In the genomic region with DNA sequence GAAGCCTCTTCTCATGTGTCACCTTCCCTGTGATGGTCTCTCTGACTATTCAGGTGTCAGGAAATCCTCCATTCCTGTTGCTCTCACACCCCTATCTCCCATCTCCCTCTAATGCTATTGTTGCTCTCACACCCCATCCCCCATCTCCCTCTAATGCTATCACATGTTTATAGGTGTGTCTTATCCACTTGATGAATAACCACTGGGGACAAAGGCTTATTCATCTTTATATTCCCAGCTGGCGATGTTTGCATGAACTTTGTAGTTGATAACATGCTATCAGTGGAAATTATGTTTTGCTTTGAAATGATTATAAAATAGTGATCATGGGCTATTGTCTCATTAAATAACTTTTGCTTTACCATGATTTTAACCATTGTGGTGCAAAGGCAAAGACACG, we compare ENCODE assay signal across 29 cellular contexts.
"Had no signal": no experiment of that assay in that cellular context is flagged by ENCODE, and none has a peak within 500 bp of the region (broad histone marks: within the 10 kb centered on the region; RNA-seq: fewer than 3 reads in every experiment).

No MANE protein-coding gene starts in this region.

- H3K9me3 ChIP-seq: gastrocnemius medialis, psoas muscle, sigmoid colon, stomach, thyroid gland, upper lobe of left lung, vagina had no signal

- H3K9ac ChIP-seq: neural progenitor cell, parathyroid adenoma had no signal

- DNase-seq: activated CD4-positive, alpha-beta T cell treated with anti-CD3 and anti-CD28 coated beads for 36 hours; activated CD4-positive, CD25-positive, alpha-beta regulatory T cell; activated CD8-positive, alpha-beta memory T cell treated with anti-CD3 and anti-CD28 coated beads, Interleukin-2, amount 10 ng/mL, durations not matched to agents 7 days and 5 days; activated CD8-positive, alpha-beta T cell treated with anti-CD3 and anti-CD28 coated beads, Interleukin-2, amount 10 ng/mL, durations not matched to agents 7 days and 5 days; activated effector memory CD4-positive, alpha-beta T cell treated with Interleukin-2 at 50 U/mL for 16 hours; activated naive CD4-positive, alpha-beta T cell treated with Interleukin-2 at 50 U/mL for 16 hours; anterior cingulate cortex; effector CD8-positive, alpha-beta T cell; gastrocnemius medialis; hypothalamus; immature natural killer cell; kidney; midbrain; naive thymus-derived CD8-positive, alpha-beta T cell; occipital lobe; psoas muscle; sigmoid colon; stimulated activated CD4-positive, alpha-beta T cell treated with anti-CD3 and anti-CD28 coated beads, Interleukin-1b, Interleukin-23, amount 100 ng/mL, for 48 hours; stimulated activated CD4-positive, alpha-beta T cell treated with anti-CD3 and anti-CD28 coated beads, Interleukin-4, amount 100 ng/mL, for 4 hours; stimulated activated naive B cell treated with anti-CD40 and anti-IgM and Interleukin-4, amounts not matched to agents 10 μg/mL and 1 μg/mL and 100 μg/mL, for 72 hours; stomach; thyroid gland; upper lobe of left lung had no signal

- FAIRE-seq: bronchial epithelial cell, colon, kidney had no signal

- H3K36me3 ChIP-seq: gastrocnemius medialis, neural progenitor cell, sigmoid colon, stomach, thyroid gland, upper lobe of left lung, vagina had no signal

- H3K4me1 ChIP-seq: gastrocnemius medialis, neural progenitor cell, parathyroid adenoma, psoas muscle, sigmoid colon, stomach, thyroid gland, upper lobe of left lung, vagina had no signal

- H3K27me3 ChIP-seq: gastrocnemius medialis, neural progenitor cell, sigmoid colon, stomach, thyroid gland, upper lobe of left lung, vagina had no signal

- H3K4me3 ChIP-seq: gastrocnemius medialis, neural progenitor cell, psoas muscle, sigmoid colon, smooth muscle cell, stomach, thyroid gland, upper lobe of left lung, vagina had no signal

- H3K27ac ChIP-seq: gastrocnemius medialis, neural progenitor cell, parathyroid adenoma, psoas muscle, sigmoid colon, stomach, thyroid gland, upper lobe of left lung, vagina had no signal

- ATAC-seq: activated CD4-positive, alpha-beta T cell treated with anti-CD3 and anti-CD28 coated beads for 36 hours; activated CD8-positive, alpha-beta memory T cell treated with anti-CD3 and anti-CD28 coated beads, Interleukin-2, amount 10 ng/mL, durations not matched to agents 7 days and 5 days; activated CD8-positive, alpha-beta T cell treated with anti-CD3 and anti-CD28 coated beads, Interleukin-2, amount 10 ng/mL, durations not matched to agents 7 days and 5 days; gastrocnemius medialis; naive thymus-derived CD8-positive, alpha-beta T cell; psoas muscle; stimulated activated naive B cell treated with anti-CD40 and anti-IgM and Interleukin-4, amounts not matched to agents 10 μg/mL and 1 μg/mL and 100 μg/mL, for 72 hours had no signal
